21 cellular contexts compared by ENCODE assay signal in the genomic region with DNA sequence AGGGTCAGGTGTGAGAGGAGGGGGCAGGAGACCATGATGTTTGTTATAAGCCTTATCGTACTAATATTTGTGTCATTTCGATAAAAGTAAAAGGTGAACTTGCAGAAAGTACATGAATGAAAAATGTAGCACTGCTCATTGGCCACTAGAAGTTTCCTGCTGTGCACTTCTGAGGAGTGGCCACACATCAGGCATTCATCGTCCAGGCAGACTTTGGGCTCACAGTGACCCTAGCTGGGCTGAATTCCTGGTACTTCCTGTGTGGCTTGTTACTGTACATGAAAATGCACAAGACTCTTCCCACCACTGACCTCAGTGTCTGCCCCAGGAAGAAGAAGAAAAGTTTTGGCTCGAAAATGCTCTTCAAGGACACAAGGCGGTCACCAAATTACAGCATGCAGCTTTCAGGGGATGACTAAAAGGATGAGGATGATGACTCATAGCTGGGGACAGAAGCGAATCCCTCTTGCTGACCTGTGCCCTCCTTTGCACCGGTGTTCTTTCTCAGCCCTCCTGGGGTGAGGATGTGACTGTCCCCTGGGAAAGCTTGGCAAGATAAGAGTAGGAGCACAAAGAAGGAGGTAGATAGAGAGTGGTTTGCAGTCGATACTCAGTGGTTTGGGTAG.
A peak's percentile ranks its signal among the peaks of the same experiment; 100 is the strongest.
DNase-seq lines count a peak whose midpoint lies in the region; ATAC-seq and TF ChIP-seq lines count a peak whose summit lies in the region.
"Had no signal": no experiment of that assay in that cellular context is flagged by ENCODE, and none has a peak within 500 bp of the region (broad histone marks: within the 10 kb centered on the region; RNA-seq: fewer than 3 reads in every experiment).

No MANE protein-coding gene starts in this region.

- peak; percentile 58 for DNase-seq in Caki2 (ENCODE audit: low read depth)
- peak; percentile 55 for DNase-seq in NCI-H146 (lab: John Stamatoyannopoulos, UW)
- DNase-seq in choroid plexus epithelial cell (ENCODE audit: low read depth): peak; percentile 7
- DNase-seq in kidney glomerular epithelial cell (lab: John Stamatoyannopoulos, UW): peak; percentile 6
- no peak for DNase-seq in NCI-H69 (lab: John Stamatoyannopoulos, UW)
- no peak for DNase-seq in NCI-H524 (lab: John Stamatoyannopoulos, UW)
- DNase-seq: activated CD4-positive, alpha-beta T cell treated with anti-CD3 and anti-CD28 coated beads for 48 hours; activated effector memory CD4-positive, alpha-beta T cell treated with Interleukin-2 at 50 U/mL for 16 hours; CD8-positive, alpha-beta T cell; effector CD4-positive, alpha-beta T cell; hippocampal formation; NCI-H1694 treated with DMSO at 0.1 percent for 48 hours; NCI-H345; NK-92 treated with Interleukin-12 subunit alpha and Interleukin-12 subunit beta, amount 100 ng/mL, for 24 hours; occipital lobe; right cardiac atrium; stimulated activated naive CD8-positive, alpha-beta T cell treated with anti-CD3 and anti-CD28 coated beads, Interleukin-15, Interleukin-2, amounts not matched to agents 100 U/mL and 50 U/mL, for 24 hours; transverse colon had no signal

- no peak for TF ChIP-seq CTCF in choroid plexus epithelial cell (conservative IDR thresholded peaks at IDR 0.05; ENCODE audit: low read depth, low read length)

- ATAC-seq in GM21390 (IDR thresholded peaks at IDR 0.05; ENCODE audit: unreplicated experiment) (no peak), GM19328 (IDR thresholded peaks at IDR 0.05; ENCODE audit: unreplicated experiment) (no peak)
- ATAC-seq: CD8-positive, alpha-beta T cell; right cardiac atrium; stimulated activated naive CD8-positive, alpha-beta T cell treated with anti-CD3 and anti-CD28 coated beads, Interleukin-15, Interleukin-2, amounts not matched to agents 100 U/mL and 50 U/mL, for 24 hours had no signal

- H3K4me3 ChIP-seq in choroid plexus epithelial cell (ENCODE audit: low read depth, low read length): no peak overlapping the region
- H3K4me3 ChIP-seq: adrenal gland, transverse colon had no signal

- in situ Hi-C loops in Caki2 (cut with HindIII; ENCODE audit: low pct_unique_long_range_greater_than_20kb, low sequenced_read_pairs): no loop called here

Comparison
In these comparisons a context has a peak if more than half of its experiments do, and no peak if none do; other contexts are left out.
1. DNase-seq: peak in Caki2 (single experiment), NCI-H146 (single experiment), choroid plexus epithelial cell (single experiment) and kidney glomerular epithelial cell (single experiment); none in NCI-H69 (single experiment) and NCI-H524 (0 of 2).